ENCODE assay signal across 24 cellular contexts in genomic region chr7:151674161-151674920, GRCh38.
DNase-seq lines count a peak whose midpoint lies in the region; ATAC-seq and TF ChIP-seq lines count a peak whose summit lies in the region.
"Had no signal": no experiment of that assay in that cellular context is flagged by ENCODE, and none has a peak within 500 bp of the region (broad histone marks: within the 10 kb centered on the region; RNA-seq: fewer than 3 reads in every experiment).

No MANE protein-coding gene starts in this region.

- H3K27ac ChIP-seq in right cardiac atrium (ENCODE audit: low read length) (peak overlapping the region; percentile 28), liver (ENCODE audit: low read depth in 1 of 2, low read length in 2 of 2) (no peak overlapping the region), upper lobe of right lung (no peak overlapping the region)
- H3K27ac ChIP-seq: A549, HL-60, SJSA1 had no signal

- DNase-seq in right cardiac atrium, result peak in 1 of 3 donors; percentile 31
- DNase-seq in left ventricle myocardium superior, result no peak
- DNase-seq in NCI-H2171 treated with DMSO at 0.1 percent for 48 hours (lab: John Stamatoyannopoulos, UW), result peak; percentile 54
- no peak for DNase-seq in NAMALWA (ENCODE audit: low spot score)
- DNase-seq in central memory CD4-positive, alpha-beta T cell, result no peak
- DNase-seq in upper lobe of right lung, result no peak
- DNase-seq: C1 segment of cervical spinal cord; CD4-positive, alpha-beta memory T cell; COR-L47; DMS53; KBM-7; MV-4-11; NCI-H1105 treated with DMSO at 0.1 percent for 48 hours; NCI-H146; NCI-H1930; NCI-H82; NK-92 treated with Interleukin-12 subunit alpha and Interleukin-12 subunit beta, amount 100 ng/mL, for 24 hours; PC-3; T-helper 1 cell had no signal

- H3K4me3 ChIP-seq in right cardiac atrium (ENCODE audit: low read length), result no peak overlapping the region
- H3K4me3 ChIP-seq in liver (ENCODE audit: low read depth in 1 of 3, low read length in 3 of 3), result no peak overlapping the region
- H3K4me3 ChIP-seq in upper lobe of right lung, result no peak overlapping the region
- H3K4me3 ChIP-seq: A549, SJSA1 had no signal

- no peak overlapping the region for H3K9ac ChIP-seq in liver (ENCODE audit: low read depth in 1 of 2, low read length in 2 of 2)

- ATAC-seq in right cardiac atrium (no peak), left ventricle myocardium superior (no peak), upper lobe of right lung (no peak)
- ATAC-seq: A549, HCT116, PC-3 had no signal

- H3K4me1 ChIP-seq in right cardiac atrium (ENCODE audit: control insufficient read depth, insufficient read depth, low read length) (peaks cover 7% of the 10 kb centered on the region), liver (ENCODE audit: control insufficient read depth in 4 of 4, insufficient read depth in 4 of 4, low read length in 3 of 4) (peaks cover 0 to 9% (median 0%) of the 10 kb centered on the region in 4 donors), upper lobe of right lung (no peaks in the 10 kb centered on the region)
- H3K4me1 ChIP-seq: A549 had no signal

- TF ChIP-seq RAD21 in liver (IDR thresholded peaks at IDR 0.05), result no peak

- H3K9me3 ChIP-seq in right cardiac atrium (ENCODE audit: control insufficient read depth, low read length) (no peaks in the 10 kb centered on the region), liver (ENCODE audit: control insufficient read depth in 4 of 4, low read length in 3 of 4) (no peaks in the 10 kb centered on the region), upper lobe of right lung (no peaks in the 10 kb centered on the region)
- H3K9me3 ChIP-seq: A549, SJSA1 had no signal

- TF ChIP-seq CTCF in liver (IDR thresholded peaks at IDR 0.05; ENCODE audit: low read depth, low read length, missing input control), result no peak
- no peak for TF ChIP-seq CTCF in upper lobe of right lung (IDR thresholded peaks at IDR 0.05)

- peaks cover 2 to 6% (median 4%) of the 10 kb centered on the region in 4 donors for H3K36me3 ChIP-seq in liver (ENCODE audit: control insufficient read depth in 4 of 4, insufficient read depth in 3 of 4, low read depth in 1 of 4, low read length in 3 of 4)
- H3K36me3 ChIP-seq in upper lobe of right lung, result peaks cover 5% of the 10 kb centered on the region

- intact Hi-C loops in right cardiac atrium (cut with DNase I) (no loop called here), left ventricle myocardium superior (cut with micrococcal nuclease) (no loop called here), upper lobe of right lung (cut with DNase I) (no loop called here)

- 93% methylated on average over 10 of the region's 10 CpGs for WGBS in right cardiac atrium
- WGBS in liver, result 97% methylated on average over 10 of the region's 10 CpGs

- H3K27me3 ChIP-seq in right cardiac atrium (ENCODE audit: control insufficient read depth, insufficient read depth) (no peaks in the 10 kb centered on the region), liver (ENCODE audit: control insufficient read depth in 4 of 4, insufficient read depth in 4 of 4, low read length in 3 of 4) (no peaks in the 10 kb centered on the region), upper lobe of right lung (no peaks in the 10 kb centered on the region)
- H3K27me3 ChIP-seq: SJSA1 had no signal

TF ChIP-seq in liver, 16 proteins besides CTCF, POLR2A, EP300 and RAD21:
- no peak for TF ChIP-seq GABPA (IDR thresholded peaks at IDR 0.05 in 1 of 2, conservative IDR thresholded peaks at IDR 0.05 in 1 of 2)
- TF ChIP-seq HNF4A (conservative IDR thresholded peaks at IDR 0.05), result peak; percentile 16 to 28
